In genomic region chr9:135480071-135480941, GRCh38 we compare ENCODE assay signal across 1 cellular context.
A peak's percentile ranks its signal among the peaks of the same experiment; 100 is the strongest.
TF ChIP-seq lines count a peak whose summit lies in the region.

No MANE protein-coding gene starts in this region.

TF ChIP-seq in K562, 482 proteins besides CTCF, POLR2A, EP300 and RAD21 (continued from another document and continues in another):
- TF ChIP-seq PRDM10 (IDR thresholded peaks at IDR 0.05; ENCODE audit: partially characterized antibody) = no peak
- TF ChIP-seq TRIM25 (IDR thresholded peaks at IDR 0.05; ENCODE audit: borderline replicate concordance) = no peak
- TF ChIP-seq HOMEZ (CRISPR knock-in tag; IDR thresholded peaks at IDR 0.05) = no peak
- TF ChIP-seq ELF1 (tag; IDR thresholded peaks at IDR 0.05) = 0 out of 2 replicates have a peak, but pooled peaks have one; percentile 34
- TF ChIP-seq CHD2 (IDR thresholded peaks at IDR 0.05; ENCODE audit: low read depth, low read length) = no peak
- TF ChIP-seq PATZ1 (CRISPR knock-in tag; IDR thresholded peaks at IDR 0.05; ENCODE audit: borderline replicate concordance) = no peak
- no peak for TF ChIP-seq ETV5 (CRISPR knock-in tag; IDR thresholded peaks at IDR 0.05; ENCODE audit: low read depth)
- no peak for TF ChIP-seq ZNF589 (CRISPR knock-in tag; IDR thresholded peaks at IDR 0.05; ENCODE audit: low read depth)
- TF ChIP-seq HCFC1 (IDR thresholded peaks at IDR 0.05; ENCODE audit: low read depth, low read length) = no peak
- no peak for TF ChIP-seq PCBP2 (IDR thresholded peaks at IDR 0.05; ENCODE audit: low read depth, low read length, poor library complexity, severe bottlenecking)
- peak; percentile 32 for TF ChIP-seq CCNT2 (IDR thresholded peaks at IDR 0.05; ENCODE audit: borderline replicate concordance, extremely low read depth, insufficient read length, low read depth, low read length)
- TF ChIP-seq PBX2 (CRISPR knock-in tag; IDR thresholded peaks at IDR 0.05; ENCODE audit: low read depth) = no peak
- TF ChIP-seq PBX2 (tag; conservative IDR thresholded peaks at IDR 0.05; ENCODE audit: low read depth) = no peak
- no peak for TF ChIP-seq ZKSCAN8 (CRISPR knock-in tag; IDR thresholded peaks at IDR 0.05)
- no peak for TF ChIP-seq HMG20B (CRISPR knock-in tag; IDR thresholded peaks at IDR 0.05)
- TF ChIP-seq TSC22D4 (tag; IDR thresholded peaks at IDR 0.05) = no peak
- TF ChIP-seq SIRT6 (IDR thresholded peaks at IDR 0.05; ENCODE audit: low read depth, low read length) = no peak
- no peak for TF ChIP-seq AFF4 (CRISPR knock-in tag; IDR thresholded peaks at IDR 0.05)
- no peak for TF ChIP-seq PHF21A (IDR thresholded peaks at IDR 0.05; ENCODE audit: borderline replicate concordance, low read depth)
- TF ChIP-seq ZNF518B (CRISPR knock-in tag; IDR thresholded peaks at IDR 0.05) = no peak
- TF ChIP-seq STAG1 (CRISPR knock-in tag; IDR thresholded peaks at IDR 0.05; ENCODE audit: borderline replicate concordance) = no peak; the same call in 1 of the 2 replicates
- TF ChIP-seq ARNT (IDR thresholded peaks at IDR 0.05) = no peak
- TF ChIP-seq BHLHE40 (IDR thresholded peaks at IDR 0.05; ENCODE audit: low read length) = no peak
- TF ChIP-seq SMAD2 (IDR thresholded peaks at IDR 0.05; ENCODE audit: low read depth, low read length) = no peak
- no peak for TF ChIP-seq ZNF512 (tag; IDR thresholded peaks at IDR 0.05)
- no peak for TF ChIP-seq ZNF133 (CRISPR knock-in tag; IDR thresholded peaks at IDR 0.05)
- TF ChIP-seq ZNF699 (CRISPR knock-in tag; IDR thresholded peaks at IDR 0.05; ENCODE audit: insufficient replicate concordance) = no peak
- TF ChIP-seq HMGXB4 (CRISPR knock-in tag; IDR thresholded peaks at IDR 0.05) = no peak
- no peak for TF ChIP-seq KAT7 (CRISPR knock-in tag; IDR thresholded peaks at IDR 0.05; ENCODE audit: borderline replicate concordance)
- TF ChIP-seq ZNF408 (CRISPR knock-in tag; IDR thresholded peaks at IDR 0.05; ENCODE audit: low read depth) = no peak
- TF ChIP-seq IFI16 (CRISPR knock-in tag; IDR thresholded peaks at IDR 0.05) = no peak
- TF ChIP-seq HDAC3 (IDR thresholded peaks at IDR 0.05; ENCODE audit: borderline replicate concordance, partially characterized antibody) = no peak
- no peak for TF ChIP-seq HSF4 (CRISPR knock-in tag; IDR thresholded peaks at IDR 0.05; ENCODE audit: borderline replicate concordance)
- no peak for TF ChIP-seq BCOR (IDR thresholded peaks at IDR 0.05)
